ENCODE assay signal across 10 cellular contexts in genomic region chr1:200242379-200243041, GRCh38.
DNase-seq lines count a peak whose midpoint lies in the region; ATAC-seq and TF ChIP-seq lines count a peak whose summit lies in the region.
"Had no signal": no experiment of that assay in that cellular context is flagged by ENCODE, and none has a peak within 500 bp of the region (broad histone marks: within the 10 kb centered on the region; RNA-seq: fewer than 3 reads in every experiment).

No MANE protein-coding gene starts in this region.

- no peaks in the 10 kb centered on the region for H3K36me3 ChIP-seq in right atrium auricular region
- H3K36me3 ChIP-seq in WERI-Rb-1: no peaks in the 10 kb centered on the region
- H3K36me3 ChIP-seq in right lobe of liver: no peaks in the 10 kb centered on the region
- H3K36me3 ChIP-seq in uterus: no peaks in the 10 kb centered on the region

- intact Hi-C loops in Right ventricle myocardium inferior (cut with DNase I) (no loop called here), right lobe of liver (cut with DNase I) (no loop called here), uterus (cut with DNase I; ENCODE audit: low total_unique reads) (no loop called here)

- DNase-seq in Right ventricle myocardium inferior (ENCODE audit: missing footprints) (no peak), right atrium auricular region (ENCODE audit: low spot score) (no peak), WERI-Rb-1 (peak; percentile 64), right lobe of liver (no peak), uterus (peak in 1 of 2 donors; percentile 30), AG20443 (ENCODE audit: low spot score) (no peak), erythroblast (lab: John Stamatoyannopoulos, UW) (no peak)
- DNase-seq: effector memory CD4-positive, alpha-beta T cell; stimulated activated naive CD8-positive, alpha-beta T cell treated with anti-CD3 and anti-CD28 coated beads, Interleukin-15, amount 100 ng/mL, for 72 hours had no signal

- ATAC-seq in Right ventricle myocardium inferior (peak; percentile 39), right lobe of liver (peak; percentile 63 to 80 (median 73)), HG03378 (IDR thresholded peaks at IDR 0.05; ENCODE audit: unreplicated experiment) (no peak)
- ATAC-seq: stimulated activated naive CD8-positive, alpha-beta T cell treated with anti-CD3 and anti-CD28 coated beads, Interleukin-15, amount 100 ng/mL, for 72 hours had no signal

- H3K27me3 ChIP-seq in right atrium auricular region (no peaks in the 10 kb centered on the region), WERI-Rb-1 (ENCODE audit: insufficient read depth, low read depth, severe bottlenecking) (no peaks in the 10 kb centered on the region), right lobe of liver (no peaks in the 10 kb centered on the region), uterus (no peaks in the 10 kb centered on the region)

- TF ChIP-seq CTCF in right atrium auricular region (IDR thresholded peaks at IDR 0.05) (no peak), WERI-Rb-1 (IDR thresholded peaks at IDR 0.05; ENCODE audit: low read depth, low read length) (no peak), right lobe of liver (IDR thresholded peaks at IDR 0.05) (no peak), uterus (IDR thresholded peaks at IDR 0.05) (no peak)

- H3K9me3 ChIP-seq in right atrium auricular region (no peaks in the 10 kb centered on the region), WERI-Rb-1 (ENCODE audit: severe bottlenecking) (no peaks in the 10 kb centered on the region), right lobe of liver (no peaks in the 10 kb centered on the region), uterus (no peaks in the 10 kb centered on the region)

- H3K4me1 ChIP-seq in right atrium auricular region (no peaks in the 10 kb centered on the region), right lobe of liver (peaks cover 0 to 5% (median 0%) of the 10 kb centered on the region in 4 donors), uterus (no peaks in the 10 kb centered on the region)

- no peak overlapping the region for H3K4me3 ChIP-seq in right atrium auricular region
- peak overlapping the region; percentile 45 for H3K4me3 ChIP-seq in WERI-Rb-1 (ENCODE audit: low read depth, low read length)
- peak overlapping the region in 2 of 3 donors; percentile 43 to 52 for H3K4me3 ChIP-seq in right lobe of liver
- H3K4me3 ChIP-seq in uterus: no peak overlapping the region

- WGBS in right lobe of liver (ENCODE audit: insufficient coverage, low coverage, low lambda C conversion rate, missing lambda C conversion rate): 22% methylated on average over 9 of the region's 10 CpGs

- no peak for TF ChIP-seq POLR2A in right lobe of liver (IDR thresholded peaks at IDR 0.05)
- no peak for TF ChIP-seq POLR2A in uterus (IDR thresholded peaks at IDR 0.05)
- no peak for TF ChIP-seq POLR2A in erythroblast (IDR thresholded peaks at IDR 0.05; ENCODE audit: low read length)

- H3K27ac ChIP-seq in right atrium auricular region: peak overlapping the region in 1 of 2 donors; percentile 18
- H3K27ac ChIP-seq in WERI-Rb-1: 0 out of 2 replicates have a peak overlapping the region, but pooled peaks have one; percentile 1
- H3K27ac ChIP-seq in right lobe of liver: peak overlapping the region; percentile 45 to 79 (median 75)
- peak overlapping the region; percentile 38 to 53 for H3K27ac ChIP-seq in uterus

Comparison
In these comparisons a context has a peak if more than half of its experiments do, and no peak if none do; other contexts are left out.
1. H3K4me3 ChIP-seq: peak in WERI-Rb-1 (single experiment) and right lobe of liver (2 of 3); none in right atrium auricular region (0 of 2) and uterus (0 of 2).